In genomic region chr1:8061210-8061609, GRCh38 we compare ENCODE assay signal across 12 cellular contexts. TPM values are rescaled to one million over a fixed set of nuclear protein-coding genes. Genes with fewer than 3 reads are reported as not detected.
DNase-seq lines count a peak whose midpoint lies in the region; TF ChIP-seq lines count a peak whose summit lies in the region.
"Had no signal": no experiment of that assay in that cellular context is flagged by ENCODE, and none has a peak within 500 bp of the region (broad histone marks: within the 10 kb centered on the region; RNA-seq: fewer than 3 reads in every experiment).

No MANE protein-coding gene starts in this region.

- DNase-seq in AG04450 (ENCODE audit: low read depth, low spot score) (peak; percentile 87), LoVo (ENCODE audit: low spot score) (peak; percentile 86), endodermal cell (no peak), germinal center (ENCODE audit: low spot score) (no peak), NK-92 (lab: John Stamatoyannopoulos, UW; ENCODE audit: unreplicated experiment) (no peak), cerebellar nuclear complex (lab: John Stamatoyannopoulos, UW) (no peak), occipital lobe (lab: John Stamatoyannopoulos, UW) (no peak)
- DNase-seq: activated B cell treated with CpG ODN at 0.5 μM for 24 hours, DND-41, NCI-H1105 had no signal

- H3K4me3 ChIP-seq in AG04450 (ENCODE audit: low read depth, low read length) (no peak overlapping the region), endodermal cell (ENCODE audit: low read length) (no peak overlapping the region), mucosa of stomach (ENCODE audit: low read length) (peak overlapping the region; percentile 56)
- H3K4me3 ChIP-seq: skin epidermis had no signal

- H3K4me1 ChIP-seq in endodermal cell (ENCODE audit: control insufficient read depth, insufficient read depth, low read length) = peaks cover 5% of the 10 kb centered on the region
- H3K4me1 ChIP-seq in mucosa of stomach (ENCODE audit: control insufficient read depth, insufficient read depth, low read length) = peaks cover 36% of the 10 kb centered on the region

- H3K27me3 ChIP-seq in AG04450 (ENCODE audit: control insufficient read depth, insufficient read depth, low read length) = no peaks in the 10 kb centered on the region
- H3K27me3 ChIP-seq in endodermal cell (ENCODE audit: control insufficient read depth, insufficient read depth, low read length, poor library complexity, severe bottlenecking) = no peaks in the 10 kb centered on the region
- H3K27me3 ChIP-seq in mucosa of stomach (ENCODE audit: control insufficient read depth, insufficient read depth, low read length) = no peaks in the 10 kb centered on the region

- no peak overlapping the region for H3K4me3 Mint-ChIP-seq in endodermal cell
- H3K4me3 Mint-ChIP-seq: activated B cell treated with CpG ODN at 0.5 μM for 24 hours had no signal

- H3K9ac ChIP-seq in endodermal cell (ENCODE audit: extremely low read depth, low read length, poor library complexity, severe bottlenecking) (no peak overlapping the region), mucosa of stomach (ENCODE audit: low read length) (peak overlapping the region; percentile 69)

- peaks cover 11% of the 10 kb centered on the region for H3K4me1 Mint-ChIP-seq in endodermal cell
- H3K4me1 Mint-ChIP-seq: activated B cell treated with CpG ODN at 0.5 μM for 24 hours had no signal

- H3K27ac ChIP-seq in AG04450 (ENCODE audit: low read depth, low read length) (peak overlapping the region; percentile 89), endodermal cell (ENCODE audit: low read depth, low read length) (no peak overlapping the region)

- peak overlapping the region; percentile 80 for H3K27ac Mint-ChIP-seq in endodermal cell
- H3K27ac Mint-ChIP-seq: activated B cell treated with CpG ODN at 0.5 μM for 24 hours had no signal

- no peaks in the 10 kb centered on the region for H3K9me3 ChIP-seq in AG04450 (ENCODE audit: control insufficient read depth, insufficient read depth, low read length)
- H3K9me3 ChIP-seq in endodermal cell (ENCODE audit: control insufficient read depth, low read length) = peaks cover 5% of the 10 kb centered on the region
- H3K9me3 ChIP-seq in mucosa of stomach (ENCODE audit: control insufficient read depth, low read length) = no peaks in the 10 kb centered on the region

- POLR2A ChIA-PET in AG04450 (lab: Yijun Ruan, JAX) = interaction anchor here (0.9 to 1.6 kb wide), 8 partner anchors 14 to 76 kb away, joined by 3 to 10 read pairs (median 4); no protein-coding TSS in a partner anchor

- H3K36me3 ChIP-seq in endodermal cell (ENCODE audit: control insufficient read depth, insufficient read depth, low read length) (no peaks in the 10 kb centered on the region), mucosa of stomach (ENCODE audit: control insufficient read depth, insufficient read depth, low read length) (no peaks in the 10 kb centered on the region)

- H3K36me3 Mint-ChIP-seq in endodermal cell (ENCODE audit: low read depth) = no peaks in the 10 kb centered on the region

- TF ChIP-seq CTCF in AG04450 (IDR thresholded peaks at IDR 0.05; ENCODE audit: low read depth, low read length) (no peak), endodermal cell (conservative IDR thresholded peaks at IDR 0.05) (no peak)

- CTCF ChIA-PET in AG04450 (lab: Charles Lee) = interaction anchor here (0.5 to 1.9 kb wide), 3 partner anchors 29 to 253 kb away, joined by 4 to 5 read pairs (median 5); no protein-coding TSS in a partner anchor

- no peaks in the 10 kb centered on the region for H3K27me3 Mint-ChIP-seq in endodermal cell (ENCODE audit: insufficient read depth)

- H3K9me3 Mint-ChIP-seq in endodermal cell = peaks cover 7% of the 10 kb centered on the region
- H3K9me3 Mint-ChIP-seq: activated B cell treated with CpG ODN at 0.5 μM for 24 hours had no signal

RNA-seq across cellular contexts. Expression of gene ERRFI1, which starts 35.1 kb away (rescaled TPM):
- 102 and 105 TPM in 2 replicates for polyA plus RNA-seq in AG04450 (2011; rRNA removed)
- polyA minus RNA-seq in AG04450 (2011; rRNA and poly(A)+ RNA removed) = 47.7 and 49.1 TPM in 2 replicates
- total RNA-seq in endodermal cell (10 to 100 TPM; 61.4 to 72.5 TPM), occipital lobe (19.7 TPM)
- polyA plus RNA-seq in endodermal cell (2013, experiment 1 of 2) = 49.4 TPM
- polyA plus RNA-seq in endodermal cell (2013, experiment 2 of 2) = 46.4 TPM

Comparison
In these comparisons a context has a peak if more than half of its experiments do, and no peak if none do; other contexts are left out.
1. DNase-seq: peak in AG04450 (single experiment) and LoVo (single experiment); none in endodermal cell (single experiment), germinal center (single experiment), NK-92 (single experiment), cerebellar nuclear complex (0 of 2) and occipital lobe (single experiment).